ENCODE assay signal across 8 cellular contexts in genomic region chr7:26152782-26153245, GRCh38. TPM values are rescaled to one million over a fixed set of nuclear protein-coding genes. Genes with fewer than 3 reads are reported as not detected.
DNase-seq lines count a peak whose midpoint lies in the region; TF ChIP-seq lines count a peak whose summit lies in the region.
"Not testable (repeated sequence)": the region's sequence is repeated elsewhere in the genome, so short reads cannot be mapped to it uniquely, and the experiment has no call there.

No MANE protein-coding gene starts in this region.

- H3K27ac ChIP-seq in H9 (ENCODE audit: insufficient read length, low read depth, low read length) (peak overlapping the region; percentile 94), transverse colon (peak overlapping the region; percentile 57 to 82 (median 75))
- H3K27ac ChIP-seq in ovary: not testable (repeated sequence)

- no CpG with 5 or more reads among the region's 54 CpGs for WGBS in H9 (ENCODE audit: extremely low coverage, insufficient read length, low lambda C conversion rate)
- WGBS in ovary, 3 donors: 2 to 7% (median 4%) methylated on average over 29 to 54 of the region's 54 CpGs
- 0% methylated on average over 13 of the region's 54 CpGs; no CpG with 5 or more reads in 1 of the 2 donors for WGBS in transverse colon (ENCODE audit: low coverage in 1 of 2), 2 donors

- not testable (repeated sequence) for H3T11ph ChIP-seq in H9 (ENCODE audit: low read length)

- H3K23ac ChIP-seq in H9 (ENCODE audit: insufficient read length, low read depth, low read length): not testable (repeated sequence)

- H3K9me3 ChIP-seq in H9 (ENCODE audit: control insufficient read depth, low read depth, low read length); ovary; transverse colon: not testable (repeated sequence)

- H3K36me3 Mint-ChIP-seq in H9 (ENCODE audit: insufficient read depth in 1 of 3, low read depth in 3 of 3): peaks cover 0 to 34% (median 2%) of the 10 kb centered on the region in 3 experiments; a peak in 6 of 7 replicates
- not testable (repeated sequence) for H3K36me3 Mint-ChIP-seq in IgD-negative memory B cell; MCF 10A (ENCODE audit: insufficient read depth, unreplicated experiment)

- not testable (repeated sequence) for H2BK15ac ChIP-seq in H9 (ENCODE audit: low read depth, low read length)

- H2AK5ac ChIP-seq in H9 (ENCODE audit: insufficient read length, low read length): not testable (repeated sequence)

- peak overlapping the region; percentile 88 for H3K9ac ChIP-seq in H9 (ENCODE audit: extremely low read depth, insufficient read length, low read length)

- TF ChIP-seq EP300 in ovary (IDR thresholded peaks at IDR 0.05); transverse colon (IDR thresholded peaks at IDR 0.05; ENCODE audit: low read depth): not testable (repeated sequence)

- peaks cover 20% of the 10 kb centered on the region for H3K27me3 Mint-ChIP-seq in H9 (ENCODE audit: low read depth)
- not testable (repeated sequence) for H3K27me3 Mint-ChIP-seq in IgD-negative memory B cell; MCF 10A (ENCODE audit: insufficient read depth, unreplicated experiment)

- H3K27ac Mint-ChIP-seq in H9: peak overlapping the region; percentile 97 to 100 (median 97)
- H3K27ac Mint-ChIP-seq in IgD-negative memory B cell: peak overlapping the region in 2 of 3 donors; percentile 63 to 80
- H3K27ac Mint-ChIP-seq in MCF 10A (ENCODE audit: low read depth, unreplicated experiment): not testable (repeated sequence)

- not testable (repeated sequence) for H4K5ac ChIP-seq in H9 (ENCODE audit: insufficient read length, low read depth, low read length)

- H2BK5ac ChIP-seq in H9 (ENCODE audit: insufficient read length, low read length): not testable (repeated sequence)

- in situ Hi-C loops in GM13976 (cut with MboI; ENCODE audit: low sequenced_read_pairs, unreplicated experiment); transverse colon (cut with MboI; ENCODE audit: low pct_ligation_motif_present in 1 of 4, low pct_unique_long_range_greater_than_20kb in 1 of 4, low sequenced_read_pairs in 3 of 4): not testable (repeated sequence)

- BruUV-seq in MCF 10A (replicated peaks; lab: Mats Ljungman, UMichigan): not testable (repeated sequence)

- H3K4me3 ChIP-seq in iPS-11a (ENCODE audit: low read depth, low read length) (peak overlapping the region; percentile 84), ovary (peak overlapping the region; percentile 35), transverse colon (peak overlapping the region; percentile 43 to 77 (median 72))

- H3K36me3 ChIP-seq in ovary, transverse colon: not testable (repeated sequence)

- POLR2A ChIA-PET in MCF 10A (lab: Yijun Ruan, JAX): interaction anchor here (0.7 to 1.2 kb wide), 5 partner anchors 9 to 1022 kb away, joined by 3 to 7 read pairs (median 4); no protein-coding TSS in a partner anchor

- H4K91ac ChIP-seq in H9 (ENCODE audit: insufficient read length, low read depth, low read length): not testable (repeated sequence)

- H3K4me3 Mint-ChIP-seq in H9 (peak overlapping the region; percentile 93 to 100), IgD-negative memory B cell (peak overlapping the region; percentile 91 to 96 (median 92)), MCF 10A (ENCODE audit: unreplicated experiment) (peak overlapping the region; percentile 66)

- H2BK12ac ChIP-seq in H9 (ENCODE audit: insufficient read length, low read depth, low read length): not testable (repeated sequence)

- not testable (repeated sequence) for H4K20me1 ChIP-seq in H9 (ENCODE audit: control insufficient read depth, insufficient read depth, insufficient read length)

- not testable (repeated sequence) for H3K79me1 ChIP-seq in H9 (ENCODE audit: insufficient read depth, low read depth, low read length, poor library complexity, severe bottlenecking)

- not testable (repeated sequence) for TF ChIP-seq CTCF in GM13976 (IDR thresholded peaks at IDR 0.05; ENCODE audit: borderline replicate concordance, control extremely low read depth, extremely low read depth, insufficient read depth, missing control alignments); H9 (conservative IDR thresholded peaks at IDR 0.05); MCF 10A (IDR thresholded peaks at IDR 0.05; ENCODE audit: unreplicated experiment); ovary (IDR thresholded peaks at IDR 0.05); transverse colon (IDR thresholded peaks at IDR 0.05)

- H3K14ac ChIP-seq in H9 (ENCODE audit: insufficient read depth, low read length): peak overlapping the region; percentile 83

- peak overlapping the region; percentile 89 for H3K18ac ChIP-seq in H9 (ENCODE audit: insufficient read length, low read depth, low read length)

- intact Hi-C loops in MCF 10A (cut with micrococcal nuclease): loop anchor here (5.0 kb wide), 1 partner anchor 61 kb away; no protein-coding TSS in a partner anchor
- intact Hi-C loops in ovary (cut with DNase I); transverse colon (cut with DNase I; ENCODE audit: low total_unique reads): not testable (repeated sequence)

- DNase-seq in GM13976 (ENCODE audit: low spot score) (peak; percentile 32), transverse colon (peak; percentile 48)
- not testable (repeated sequence) for DNase-seq in H9; MCF 10A (ENCODE audit: unreplicated experiment); ovary
- peak; percentile 23 to 30 for DNase-seq in activated CD4-positive, alpha-beta T cell treated with anti-CD3 and anti-CD28 coated beads for 4 hours

- H2BK120ac ChIP-seq in H9 (ENCODE audit: low read depth, low read length, poor library complexity, severe bottlenecking): not testable (repeated sequence)

- H3K56ac ChIP-seq in H9 (ENCODE audit: insufficient read length, low read depth, low read length): not testable (repeated sequence)

- H2AFZ ChIP-seq in H9 (ENCODE audit: low read length): not testable (repeated sequence)

- H3K4ac ChIP-seq in H9 (ENCODE audit: low read depth, low read length): not testable (repeated sequence)

- peaks cover 11% of the 10 kb centered on the region for H3K23me2 ChIP-seq in H9 (ENCODE audit: insufficient read length, low read depth, low read length, poor library complexity, severe bottlenecking)

- H3K4me1 ChIP-seq in H9 (ENCODE audit: insufficient read depth, low read length) (peaks cover 22% of the 10 kb centered on the region), transverse colon (peaks cover 0 to 44% (median 29%) of the 10 kb centered on the region in 4 donors)
- not testable (repeated sequence) for H3K4me1 ChIP-seq in ovary (ENCODE audit: insufficient read depth)

- CTCF ChIA-PET in MCF 10A (lab: Yijun Ruan, JAX): interaction anchor here (0.8 to 1.2 kb wide), 2 partner anchors 13 to 213 kb away, joined by 3 to 5 read pairs; no protein-coding TSS in a partner anchor

- H3K79me2 ChIP-seq in H9 (ENCODE audit: insufficient read depth, low read length): peaks cover 39% of the 10 kb centered on the region

- H3K4me1 Mint-ChIP-seq in H9 (peaks cover 62 to 67% of the 10 kb centered on the region in 2 experiments), IgD-negative memory B cell (peaks cover 20 to 49% (median 42%) of the 10 kb centered on the region in 3 donors), MCF 10A (ENCODE audit: insufficient read depth, unreplicated experiment) (peaks cover 23% of the 10 kb centered on the region)

- peak overlapping the region; percentile 59 for H3K4me2 ChIP-seq in H9 (ENCODE audit: insufficient read depth, insufficient read length, low read length)

- H4K8ac ChIP-seq in H9 (replicated peaks; ENCODE audit: insufficient read length, low read depth, low read length): not testable (repeated sequence)

- not testable (repeated sequence) for H3K27me3 ChIP-seq in H9 (ENCODE audit: insufficient read depth, low read length); ovary; transverse colon

- not testable (repeated sequence) for TF ChIP-seq POLR2A in ovary (IDR thresholded peaks at IDR 0.05); transverse colon (IDR thresholded peaks at IDR 0.05)

- not testable (repeated sequence) for H2BK20ac ChIP-seq in H9 (ENCODE audit: low read depth, low read length, poor library complexity, severe bottlenecking)

- H3K9me3 Mint-ChIP-seq in H9; IgD-negative memory B cell; MCF 10A (ENCODE audit: unreplicated experiment): not testable (repeated sequence)

RNA-seq across cellular contexts. Expression of gene NFE2L3, which starts 0.8 kb away (rescaled TPM):
- total RNA-seq in H9 (2021): 46.1 and 46.9 TPM in 2 replicates
- 4.9 TPM for polyA plus RNA-seq in IgD-negative memory B cell
- total RNA-seq in MCF 10A (2022): 1.2 and 2.2 TPM in 2 replicates
- total RNA-seq in ovary: 1 to 10 TPM in 3 of 7 donors, under 1 TPM in 4; 0.45 to 3.1 (median 0.65) TPM
- 1 to 10 TPM; 1.4 to 6.1 TPM for polyA plus RNA-seq in ovary
- total RNA-seq in transverse colon: 10 to 100 TPM in 1 of 4 donors, 1 to 10 TPM in 3; 1.4 to 11.4 (median 6.6) TPM

RNA-seq across cellular contexts. Expression of gene HNRNPA2B1, which starts 47.7 kb away (rescaled TPM):
- total RNA-seq in H9 (2021) (1,123 and 1,137 TPM in 2 replicates), MCF 10A (2022) (592 and 646 TPM in 2 replicates), ovary (100 to 1,000 TPM; 236 to 451 (median 368) TPM), transverse colon (100 to 1,000 TPM; 123 to 362 (median 208) TPM)
- polyA plus RNA-seq in IgD-negative memory B cell (708 TPM), ovary (100 to 1,000 TPM; 483 to 659 TPM)

RNA-seq across cellular contexts. Expression of gene CBX3, which starts 48.7 kb away (rescaled TPM):
- total RNA-seq in H9 (2021): 287 and 288 TPM in 2 replicates
- polyA plus RNA-seq in IgD-negative memory B cell: 68.7 TPM
- total RNA-seq in MCF 10A (2022): 137 and 171 TPM in 2 replicates
- total RNA-seq in ovary: 100 to 1,000 TPM in 3 of 7 donors, 10 to 100 TPM in 4; 71.7 to 133 (median 98.8) TPM
- polyA plus RNA-seq in ovary: 10 to 100 TPM; 73.3 to 90.3 TPM
- total RNA-seq in transverse colon: 100 to 1,000 TPM in 1 of 4 donors, 10 to 100 TPM in 3; 48.2 to 107 (median 60.3) TPM
